ENCODE assay signal across 1 cellular context in genomic region chr16:81711609-81712329, GRCh38.
TF ChIP-seq lines count a peak whose summit lies in the region.

No MANE protein-coding gene starts in this region.

TF ChIP-seq in GM23338, 12 proteins besides CTCF, POLR2A, EP300 and RAD21 (continued from another document):
- TF ChIP-seq ETS1 (IDR thresholded peaks at IDR 0.05) (no peak), JUNB (IDR thresholded peaks at IDR 0.05; ENCODE audit: unreplicated experiment) (no peak), EZH2 (IDR thresholded peaks at IDR 0.05; ENCODE audit: low read depth, unreplicated experiment) (no peak), STAT1 (IDR thresholded peaks at IDR 0.05; ENCODE audit: unreplicated experiment) (no peak), ZNF331 (CRISPR knock-in tag; IDR thresholded peaks at IDR 0.05; ENCODE audit: low read depth) (no peak)
